Comparison of ENCODE assay signal across 8 cellular contexts in the genomic region with DNA sequence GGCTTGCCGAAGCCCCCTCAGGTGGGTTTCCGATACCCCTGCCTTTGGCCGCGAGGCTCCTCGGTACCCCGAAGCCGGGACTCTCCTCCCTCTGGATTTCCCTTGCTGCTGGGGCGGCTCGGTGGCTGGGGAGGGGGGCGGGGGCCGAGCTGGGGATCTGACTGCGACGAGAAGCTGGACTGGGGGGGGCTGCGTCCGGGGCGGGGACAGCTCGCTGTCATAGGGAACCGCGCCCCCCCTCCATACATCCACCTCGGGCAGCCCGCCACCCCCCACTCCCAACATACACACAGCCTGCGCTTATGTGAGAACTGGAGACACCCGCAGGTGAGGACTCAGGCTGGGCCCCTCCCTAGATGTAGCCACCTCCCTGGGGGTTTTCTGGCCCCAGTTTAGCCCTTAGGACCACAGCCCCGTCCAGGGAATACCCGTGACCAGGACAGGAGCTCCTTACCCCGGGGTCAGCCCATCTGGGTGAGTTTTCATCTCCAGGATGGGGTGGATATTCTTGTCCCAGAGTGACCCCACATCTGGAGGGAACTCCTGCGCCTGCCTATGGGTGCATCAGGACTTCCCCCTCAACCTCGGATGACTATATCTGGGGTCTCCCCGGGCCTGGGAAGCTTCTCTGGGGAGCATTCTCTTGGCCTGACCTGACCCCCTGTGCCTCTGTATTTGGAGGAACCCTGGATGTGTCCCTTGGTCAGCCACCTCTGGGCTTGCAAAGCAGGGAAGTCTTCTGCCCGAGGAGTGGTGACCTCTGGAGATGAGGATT. TPM values are rescaled to one million over a fixed set of nuclear protein-coding genes. Genes with fewer than 3 reads are reported as not detected.
DNase-seq lines count a peak whose midpoint lies in the region; ATAC-seq, FAIRE-seq and TF ChIP-seq lines count a peak whose summit lies in the region.

No MANE protein-coding gene starts in this region.

- peak in 1 of 2 experiments; percentile 4; a peak in 1 of 6 replicates for ATAC-seq in A549
- ATAC-seq in GM18502 (IDR thresholded peaks at IDR 0.05; ENCODE audit: poor library complexity, unreplicated experiment) = no peak
- ATAC-seq in GM19395 (IDR thresholded peaks at IDR 0.05; ENCODE audit: unreplicated experiment) = no peak

- H3K4me2 ChIP-seq in A549 = peak overlapping the region; percentile 94

- DNase-seq in A549 (ENCODE audit: low read depth in 1 of 2, low spot score in 1 of 2) (no peak), astrocyte of the spinal cord (ENCODE audit: low read depth, low spot score) (no peak), mesothelial cell of epicardium (ENCODE audit: low spot score in 2 of 2, unreplicated experiment in 2 of 2) (no peak), DMS114 treated with DMSO at 0.1 percent for 48 hours (lab: John Stamatoyannopoulos, UW; ENCODE audit: unreplicated experiment) (no peak), DMS153 treated with DMSO at 0.1 percent for 48 hours (lab: John Stamatoyannopoulos, UW; ENCODE audit: unreplicated experiment) (no peak)

- H3K4me3 ChIP-seq in A549 (peak overlapping the region; percentile 85), HUES48 (ENCODE audit: low read depth, low read length) (peak overlapping the region; percentile 79; the same call in 1 of the 2 replicates), astrocyte of the spinal cord (ENCODE audit: low read depth, low read length) (peak overlapping the region; percentile 52)

- H3K27me3 ChIP-seq in HUES48 (ENCODE audit: control insufficient read depth, insufficient read depth, low read length) = peaks cover 91% of the 10 kb centered on the region

- no peak for TF ChIP-seq EP300 in A549 (IDR thresholded peaks at IDR 0.05)

- no peak overlapping the region for H3K9ac ChIP-seq in HUES48 (ENCODE audit: low read depth, low read length)

- TF ChIP-seq RAD21 in A549 (conservative IDR thresholded peaks at IDR 0.05 in 1 of 2, IDR thresholded peaks at IDR 0.05 in 1 of 2) = no peak

- H3K36me3 ChIP-seq in HUES48 (ENCODE audit: control insufficient read depth, insufficient read depth, low read length) = no peaks in the 10 kb centered on the region

- H3K4me1 ChIP-seq in A549 (peaks cover 18% of the 10 kb centered on the region), HUES48 (ENCODE audit: control insufficient read depth, insufficient read depth, low read length) (peaks cover 10% of the 10 kb centered on the region; the same call in 1 of the 2 replicates)

- no peaks in the 10 kb centered on the region for H3K9me3 ChIP-seq in A549
- H3K9me3 ChIP-seq in HUES48 (ENCODE audit: control insufficient read depth, insufficient read depth, low read length) = no peaks in the 10 kb centered on the region

- no peaks in the 10 kb centered on the region for H3K9me3 Mint-ChIP-seq in mesothelial cell of epicardium

- TF ChIP-seq CTCF in A549 (IDR thresholded peaks at IDR 0.05) (no peak), astrocyte of the spinal cord (IDR thresholded peaks at IDR 0.05; ENCODE audit: low read depth, low read length) (no peak), mesothelial cell of epicardium (IDR thresholded peaks at IDR 0.05; ENCODE audit: unreplicated experiment) (no peak)

- no peak for TF ChIP-seq POLR2A in A549 (IDR thresholded peaks at IDR 0.05; ENCODE audit: low read length)

- H3K27me3 Mint-ChIP-seq in mesothelial cell of epicardium (ENCODE audit: low read depth) = peaks cover 68% of the 10 kb centered on the region

- in situ Hi-C loops in astrocyte of the spinal cord (cut with HindIII; ENCODE audit: low sequenced_read_pairs) = no loop called here

- H3K27ac ChIP-seq in A549 = peak overlapping the region; percentile 79 to 90
- no peak overlapping the region for H3K27ac ChIP-seq in HUES48 (ENCODE audit: low read depth, low read length)

- CTCF ChIA-PET in A549 (lab: Yijun Ruan, JAX) = interaction anchor here (0.6 to 33.6 kb wide), 13 partner anchors 8 to 946 kb away, joined by 3 to 708 read pairs (median 5); a partner anchor contains a TSS

- H3K27ac Mint-ChIP-seq in mesothelial cell of epicardium = no peak overlapping the region

- H3K4me1 Mint-ChIP-seq in mesothelial cell of epicardium = peaks cover 13% of the 10 kb centered on the region

- H3K4me3 Mint-ChIP-seq in mesothelial cell of epicardium = peak overlapping the region; percentile 58

- 42% methylated on average over 22 of the region's 30 CpGs for whole genome bisulfite sequencing in A549 (ENCODE audit: missing lambda C conversion rate)

- FAIRE-seq in A549 (lab: Jason Lieb, UNC) = no peak

- H3K36me3 Mint-ChIP-seq in mesothelial cell of epicardium = no peaks in the 10 kb centered on the region

- POLR2A ChIA-PET in A549 (lab: Yijun Ruan, JAX) = interaction anchor here (1.0 kb wide), 1 partner anchor 13 kb away, joined by 3 read pairs; no protein-coding TSS in a partner anchor

TF ChIP-seq in A549, 52 proteins besides CTCF, POLR2A, EP300 and RAD21:
- TF ChIP-seq HOXA7 (CRISPR knock-in tag; IDR thresholded peaks at IDR 0.05) (no peak), FOSL2 (IDR thresholded peaks at IDR 0.05) (no peak), FOSL2 (CRISPR knock-in tag; IDR thresholded peaks at IDR 0.05) (no peak), CHD4 (IDR thresholded peaks at IDR 0.05; ENCODE audit: borderline replicate concordance) (no peak), KDM1A (IDR thresholded peaks at IDR 0.05; ENCODE audit: low read depth) (no peak), CHD2 (IDR thresholded peaks at IDR 0.05; ENCODE audit: low read length, partially characterized antibody) (no peak)

RNA-seq across cellular contexts. Expression of a gene that starts 0.7 kb away (rescaled TPM):
- polyA plus RNA-seq in A549 (2011; rRNA removed) = 6.0 and 7.8 TPM in 2 replicates
- 8.5 and 10.4 TPM in 2 replicates for polyA plus RNA-seq in A549 (2012; cell fraction: cytosol; rRNA removed)
- polyA plus RNA-seq in A549 (2012; cell fraction: nucleus; rRNA removed) = 24.1 and 26.2 TPM in 2 replicates
- polyA plus RNA-seq in A549 (2017; fragmentation: RNase III; extraction: RNeasy Plus Mini Kit Qiagen cat#74134 plus additional on column Dnase treatment) = 6.2 to 8.5 TPM (median 6.7 TPM) in 3 replicates
- polyA minus RNA-seq in A549 (2011; rRNA and poly(A)+ RNA removed) = 7.9 and 8.7 TPM in 2 replicates
- 6.1 to 7.2 TPM (median 6.6 TPM) in 3 replicates for total RNA-seq in mesothelial cell of epicardium

RNA-seq across cellular contexts. Expression of a gene that starts 27.1 kb away (rescaled TPM):
- polyA plus RNA-seq in A549 (2011; rRNA removed) = 80.7 and 113 TPM in 2 replicates
- 51.0 and 73.8 TPM in 2 replicates for polyA plus RNA-seq in A549 (2012; cell fraction: cytosol; rRNA removed)
- 74.5 and 105 TPM in 2 replicates for polyA plus RNA-seq in A549 (2012; cell fraction: nucleus; rRNA removed)
- polyA plus RNA-seq in A549 (2017; fragmentation: RNase III; extraction: RNeasy Plus Mini Kit Qiagen cat#74134 plus additional on column Dnase treatment) = 56.1 to 62.5 TPM (median 62.1 TPM) in 3 replicates
- 114 and 136 TPM in 2 replicates for polyA minus RNA-seq in A549 (2011; rRNA and poly(A)+ RNA removed)
- total RNA-seq in mesothelial cell of epicardium = 112 to 122 TPM (median 113 TPM) in 3 replicates

RNA-seq across cellular contexts. Expression of a gene that starts 32.8 kb away (rescaled TPM):
- 99.2 and 103 TPM in 2 replicates for polyA plus RNA-seq in A549 (2011; rRNA removed)
- polyA plus RNA-seq in A549 (2012; cell fraction: cytosol; rRNA removed) = 41.0 and 49.1 TPM in 2 replicates
- polyA plus RNA-seq in A549 (2012; cell fraction: nucleus; rRNA removed) = 33.7 and 52.9 TPM in 2 replicates
- polyA plus RNA-seq in A549 (2017; fragmentation: RNase III; extraction: RNeasy Plus Mini Kit Qiagen cat#74134 plus additional on column Dnase treatment) = 94.9 to 116 TPM (median 107 TPM) in 3 replicates
- 154 and 173 TPM in 2 replicates for polyA minus RNA-seq in A549 (2011; rRNA and poly(A)+ RNA removed)
- 28.0 to 34.8 TPM (median 29.8 TPM) in 3 replicates for total RNA-seq in mesothelial cell of epicardium

RNA-seq across cellular contexts. Expression of a gene that starts 45.7 kb away (rescaled TPM):
- polyA plus RNA-seq in A549 (2011; rRNA removed) = 0.44 and 0.52 TPM in 2 replicates
- 0.08 and 0.09 TPM in 2 replicates for polyA plus RNA-seq in A549 (2012; cell fraction: cytosol; rRNA removed)
- polyA plus RNA-seq in A549 (2012; cell fraction: nucleus; rRNA removed) = 0.64 and 1.9 TPM in 2 replicates
- polyA plus RNA-seq in A549 (2017; fragmentation: RNase III; extraction: RNeasy Plus Mini Kit Qiagen cat#74134 plus additional on column Dnase treatment) = 0.07 to 0.13 TPM (median 0.10 TPM) in 3 replicates
- polyA minus RNA-seq in A549 (2011; rRNA and poly(A)+ RNA removed) = 0.29 TPM in 1 of 2 replicates, not detected in the other
- total RNA-seq in mesothelial cell of epicardium = 0.72 to 1.2 TPM (median 1.1 TPM) in 3 replicates

RNA-seq across cellular contexts. Expression of a gene that starts 54.0 kb away (rescaled TPM):
- 134 and 147 TPM in 2 replicates for polyA plus RNA-seq in A549 (2011; rRNA removed)
- 204 and 239 TPM in 2 replicates for polyA plus RNA-seq in A549 (2012; cell fraction: cytosol; rRNA removed)
- polyA plus RNA-seq in A549 (2012; cell fraction: nucleus; rRNA removed) = 85.7 and 86.1 TPM in 2 replicates
- polyA plus RNA-seq in A549 (2017; fragmentation: RNase III; extraction: RNeasy Plus Mini Kit Qiagen cat#74134 plus additional on column Dnase treatment) = 87.9 to 112 TPM (median 93.3 TPM) in 3 replicates
- polyA minus RNA-seq in A549 (2011; rRNA and poly(A)+ RNA removed) = 59.2 and 73.2 TPM in 2 replicates
- total RNA-seq in mesothelial cell of epicardium = 24.2 to 25.0 TPM (median 24.8 TPM) in 3 replicates
